20 cellular contexts compared by ENCODE assay signal in genomic region chr5:108607421-108607820, GRCh38.
A peak's percentile ranks its signal among the peaks of the same experiment; 100 is the strongest.
DNase-seq lines count a peak whose midpoint lies in the region; ATAC-seq and TF ChIP-seq lines count a peak whose summit lies in the region.
"Had no signal": no experiment of that assay in that cellular context is flagged by ENCODE, and none has a peak within 500 bp of the region (broad histone marks: within the 10 kb centered on the region; RNA-seq: fewer than 3 reads in every experiment).

No MANE protein-coding gene starts in this region.

- intact Hi-C loops in ovary (cut with DNase I) = no loop called here

- H3K4me3 Mint-ChIP-seq in activated T-helper 17 cell treated with anti-CD3 and anti-CD28 coated beads, Interleukin-2, amount 50 U/mL, for 72 hours = no peak overlapping the region
- H3K4me3 Mint-ChIP-seq: B cell; CD14-positive monocyte; CD4-positive, alpha-beta T cell; CD8-positive, alpha-beta memory T cell had no signal

- H3K9me2 ChIP-seq in SK-N-SH = no peaks in the 10 kb centered on the region

- H2BK12ac ChIP-seq in trophoblast cell (ENCODE audit: low read length) = no peak overlapping the region

- H3K27ac ChIP-seq in SK-N-SH (ENCODE audit: low read depth in 2 of 2, low read length in 1 of 2) = no peak overlapping the region
- H3K27ac ChIP-seq in trophoblast cell (ENCODE audit: low read depth, low read length) = no peak overlapping the region
- H3K27ac ChIP-seq in ovary = no peak overlapping the region
- H3K27ac ChIP-seq: 22Rv1; BLaER1 treated with 17β-estradiol and CSF1 and Interleukin-3, amounts not matched to agents 10 nM and 100 nM had no signal

- H3K27me3 ChIP-seq in SK-N-SH (ENCODE audit: insufficient read depth) (no peaks in the 10 kb centered on the region), trophoblast cell (ENCODE audit: insufficient read depth, low read length) (no peaks in the 10 kb centered on the region), ovary (no peaks in the 10 kb centered on the region)
- H3K27me3 ChIP-seq: BLaER1 treated with 17β-estradiol and CSF1 and Interleukin-3, amounts not matched to agents 10 nM and 100 nM had no signal

- no peak overlapping the region for H4K8ac ChIP-seq in trophoblast cell (ENCODE audit: low read depth, low read length)

- no peaks in the 10 kb centered on the region for H3K36me3 ChIP-seq in SK-N-SH (replicated peaks in 1 of 2; ENCODE audit: control insufficient read depth in 1 of 2, insufficient read depth in 2 of 2, low read length in 1 of 2)
- no peaks in the 10 kb centered on the region for H3K36me3 ChIP-seq in trophoblast cell (ENCODE audit: control insufficient read depth in 1 of 2, insufficient read depth in 2 of 2, low read length in 2 of 2)
- no peaks in the 10 kb centered on the region for H3K36me3 ChIP-seq in ovary
- H3K36me3 ChIP-seq: BLaER1 treated with 17β-estradiol and CSF1 and Interleukin-3, amounts not matched to agents 10 nM and 100 nM had no signal

- DNase-seq in SK-N-SH (peak; percentile 60), left kidney (ENCODE audit: low read depth, low spot score) (peak; percentile 42), trophoblast cell (no peak), ovary (no peak)
- DNase-seq: CD4-positive, alpha-beta T cell; CD8-positive, alpha-beta memory T cell; DMS 273 treated with DMSO at 0.1 percent for 48 hours; DMS79; EL; GF-D8; H7; HCEC 1CT had no signal

- H3K18ac ChIP-seq in trophoblast cell (ENCODE audit: low read length) = no peak overlapping the region

- TF ChIP-seq EP300 in SK-N-SH (IDR thresholded peaks at IDR 0.05; ENCODE audit: borderline replicate concordance in 1 of 2, low read depth in 1 of 2, low read length in 1 of 2) (peak in 1 of 2 experiments; percentile 56; a peak in 1 of 4 replicates), ovary (IDR thresholded peaks at IDR 0.05) (no peak)

- H4K91ac ChIP-seq in trophoblast cell (ENCODE audit: low read depth, low read length) = peak overlapping the region; percentile 1

- no peaks in the 10 kb centered on the region for H3K9me3 Mint-ChIP-seq in activated T-helper 17 cell treated with anti-CD3 and anti-CD28 coated beads, Interleukin-2, amount 50 U/mL, for 72 hours
- H3K9me3 Mint-ChIP-seq: CD4-positive, alpha-beta T cell had no signal

- CTCF ChIA-PET in SK-N-SH (lab: Yijun Ruan, JAX) = interaction anchor here (0.9 kb wide), 1 partner anchor 35 kb away, joined by 3 read pairs; no protein-coding TSS in a partner anchor

- H3K27ac Mint-ChIP-seq in activated T-helper 17 cell treated with anti-CD3 and anti-CD28 coated beads, Interleukin-2, amount 50 U/mL, for 72 hours = no peak overlapping the region
- H3K27ac Mint-ChIP-seq: B cell; CD14-positive monocyte; CD4-positive, alpha-beta T cell; CD8-positive, alpha-beta memory T cell had no signal

- peaks cover 6% of the 10 kb centered on the region for H3K27me3 Mint-ChIP-seq in activated T-helper 17 cell treated with anti-CD3 and anti-CD28 coated beads, Interleukin-2, amount 50 U/mL, for 72 hours
- H3K27me3 Mint-ChIP-seq: B cell; CD4-positive, alpha-beta T cell had no signal

- no peaks in the 10 kb centered on the region for H3K4me1 Mint-ChIP-seq in activated T-helper 17 cell treated with anti-CD3 and anti-CD28 coated beads, Interleukin-2, amount 50 U/mL, for 72 hours
- H3K4me1 Mint-ChIP-seq: B cell, CD14-positive monocyte had no signal

- POLR2A ChIA-PET in SK-N-SH (lab: Yijun Ruan, JAX) = interaction anchor here (0.7 kb wide), 1 partner anchor 858 kb away, joined by 3 read pairs; no protein-coding TSS in a partner anchor

- H2BK120ac ChIP-seq in trophoblast cell (ENCODE audit: insufficient read depth, low read length, poor library complexity) = no peak overlapping the region

- no peaks in the 10 kb centered on the region for H4K20me1 ChIP-seq in SK-N-SH (ENCODE audit: insufficient read depth)
- H4K20me1 ChIP-seq: BLaER1 treated with 17β-estradiol and CSF1 and Interleukin-3, amounts not matched to agents 10 nM and 100 nM had no signal

- no peak overlapping the region for H3K14ac ChIP-seq in trophoblast cell (ENCODE audit: low read length)

- no peak overlapping the region for H2AK5ac ChIP-seq in trophoblast cell (ENCODE audit: low read length)

- ATAC-seq in SK-N-SH treated with all-trans-retinoic acid at 6 μM for 48 hours (no peak), HG02870 (IDR thresholded peaks at IDR 0.05; ENCODE audit: unreplicated experiment) (no peak), GM21447 (IDR thresholded peaks at IDR 0.05; ENCODE audit: unreplicated experiment) (no peak)
- no peak for ATAC-seq in activated T-helper 17 cell treated with anti-CD3 and anti-CD28 coated beads, Interleukin-2, amount 50 U/mL, for 72 hours (replicated peaks)

- H3K4me3 ChIP-seq in SK-N-SH (ENCODE audit: low read depth in 2 of 2, low read length in 1 of 2) (no peak overlapping the region), trophoblast cell (ENCODE audit: low read depth, low read length) (no peak overlapping the region), ovary (no peak overlapping the region)
- H3K4me3 ChIP-seq: BLaER1 treated with 17β-estradiol and CSF1 and Interleukin-3, amounts not matched to agents 10 nM and 100 nM had no signal

- no peaks in the 10 kb centered on the region for H3K36me3 Mint-ChIP-seq in activated T-helper 17 cell treated with anti-CD3 and anti-CD28 coated beads, Interleukin-2, amount 50 U/mL, for 72 hours (ENCODE audit: low read depth)
- H3K36me3 Mint-ChIP-seq: CD14-positive monocyte; CD8-positive, alpha-beta memory T cell had no signal

- H2BK5ac ChIP-seq in trophoblast cell (ENCODE audit: low read depth, low read length, poor library complexity) = no peak overlapping the region

- H3K4me1 ChIP-seq in SK-N-SH (ENCODE audit: control insufficient read depth in 1 of 2, insufficient read depth in 2 of 2, low read depth in 1 of 2, low read length in 1 of 2) (peaks cover 0 to 6% of the 10 kb centered on the region in 2 experiments; a peak in 2 of 4 replicates), trophoblast cell (ENCODE audit: control insufficient read depth in 1 of 2, insufficient read depth in 2 of 2, low read length in 2 of 2) (no peaks in the 10 kb centered on the region), ovary (ENCODE audit: insufficient read depth) (no peaks in the 10 kb centered on the region)
- H3K4me1 ChIP-seq: BLaER1 treated with 17β-estradiol and CSF1 and Interleukin-3, amounts not matched to agents 10 nM and 100 nM had no signal

- H3K79me2 ChIP-seq in SK-N-SH (ENCODE audit: insufficient read depth) (no peaks in the 10 kb centered on the region), trophoblast cell (ENCODE audit: control insufficient read depth, insufficient read depth, low read length, poor library complexity) (no peaks in the 10 kb centered on the region)

- no peak for TF ChIP-seq RAD21 in SK-N-SH (IDR thresholded peaks at IDR 0.05; ENCODE audit: low read length)

- TF ChIP-seq CTCF in SK-N-SH (IDR thresholded peaks at IDR 0.05) (no peak), ovary (IDR thresholded peaks at IDR 0.05) (no peak)

- no peak overlapping the region for H3K23ac ChIP-seq in trophoblast cell (ENCODE audit: low read length)

- no peak overlapping the region for H3K9ac ChIP-seq in SK-N-SH
- no peak overlapping the region for H3K9ac ChIP-seq in trophoblast cell (ENCODE audit: low read length)
- H3K9ac ChIP-seq: BLaER1 treated with 17β-estradiol and CSF1 and Interleukin-3, amounts not matched to agents 10 nM and 100 nM had no signal

- H3K4me2 ChIP-seq in SK-N-SH (no peak overlapping the region), trophoblast cell (ENCODE audit: low read length) (no peak overlapping the region)
- H3K4me2 ChIP-seq: BLaER1 treated with 17β-estradiol and CSF1 and Interleukin-3, amounts not matched to agents 10 nM and 100 nM had no signal

- WGBS in SK-N-SH (ENCODE audit: low lambda C conversion rate) = 8% methylated on average over 1 of the region's 1 CpG
- WGBS in trophoblast cell (ENCODE audit: extremely low coverage, insufficient coverage, insufficient read length) = no CpG with 5 or more reads among the region's 1 CpG
- WGBS in ovary, 3 donors = 85 to 91% (median 87%) methylated on average over 1 of the region's 1 CpG

- no peaks in the 10 kb centered on the region for H3K79me1 ChIP-seq in trophoblast cell (ENCODE audit: low read length)

- H2AFZ ChIP-seq in SK-N-SH (ENCODE audit: low read depth) = no peak overlapping the region
- no peak overlapping the region for H2AFZ ChIP-seq in trophoblast cell (ENCODE audit: insufficient read depth, low read length, poor library complexity)

- no peak overlapping the region for H3K4ac ChIP-seq in trophoblast cell (ENCODE audit: low read depth, low read length)

- H3K9me3 ChIP-seq in SK-N-SH (no peaks in the 10 kb centered on the region), trophoblast cell (ENCODE audit: insufficient read depth, low read depth, low read length) (peaks cover under 1% of the 10 kb centered on the region), ovary (no peaks in the 10 kb centered on the region)

- H4K12ac ChIP-seq in trophoblast cell (ENCODE audit: low read depth, low read length) = no peak overlapping the region

- no peaks in the 10 kb centered on the region for H3F3A ChIP-seq in SK-N-SH (replicated peaks; ENCODE audit: insufficient read depth)

- no peak for TF ChIP-seq POLR2A in ovary (IDR thresholded peaks at IDR 0.05)

TF ChIP-seq in SK-N-SH, 30 proteins besides CTCF, POLR2A, EP300 and RAD21:
- no peak for TF ChIP-seq EZH2phosphoT487 (IDR thresholded peaks at IDR 0.05; ENCODE audit: borderline replicate concordance, low read depth)
- TF ChIP-seq CHD2 (IDR thresholded peaks at IDR 0.05; ENCODE audit: low read length, partially characterized antibody) = peak; percentile 16
- peak; percentile 69 for TF ChIP-seq GATA2 (CRISPR knock-in tag; IDR thresholded peaks at IDR 0.05)
- TF ChIP-seq GABPA (IDR thresholded peaks at IDR 0.05; ENCODE audit: low read depth) = no peak
- TF ChIP-seq RCOR1 (IDR thresholded peaks at IDR 0.05; ENCODE audit: low read length) = peak; percentile 55; the same call in 1 of the 2 replicates

TF ChIP-seq in SK-N-SH treated with all-trans-retinoic acid at 6 μM for 48 hours, 23 proteins besides CTCF, POLR2A, EP300 and RAD21 (continues in another document):
- no peak for TF ChIP-seq ARNTL (CRISPR knock-in tag; IDR thresholded peaks at IDR 0.05; ENCODE audit: borderline replicate concordance, low read depth)
- no peak for TF ChIP-seq SNAI2 (CRISPR knock-in tag; IDR thresholded peaks at IDR 0.05)
- no peak for TF ChIP-seq POU6F1 (CRISPR knock-in tag; IDR thresholded peaks at IDR 0.05; ENCODE audit: borderline replicate concordance, low read depth)
- no peak for TF ChIP-seq TOX (CRISPR knock-in tag; IDR thresholded peaks at IDR 0.05; ENCODE audit: borderline replicate concordance)

Comparison
In these comparisons a context has a peak if more than half of its experiments do, and no peak if none do; other contexts are left out.
1. DNase-seq: peak in SK-N-SH (single experiment) and left kidney (single experiment); none in trophoblast cell (0 of 2) and ovary (0 of 5).